1 cellular context compared by ENCODE assay signal in genomic region chr19:55581145-55581827, GRCh38.
A peak's percentile ranks its signal among the peaks of the same experiment; 100 is the strongest.
TF ChIP-seq lines count a peak whose summit lies in the region.

No MANE protein-coding gene starts in this region.

TF ChIP-seq in GM23338, 12 proteins besides CTCF, POLR2A, EP300 and RAD21 (continued from another document):
- TF ChIP-seq REST (IDR thresholded peaks at IDR 0.05; ENCODE audit: unreplicated experiment) = peak; percentile 98
TF ChIP-seq in GM23338: peak in this region for 1.
